Comparison of ENCODE assay signal across 8 cellular contexts in the genomic region with DNA sequence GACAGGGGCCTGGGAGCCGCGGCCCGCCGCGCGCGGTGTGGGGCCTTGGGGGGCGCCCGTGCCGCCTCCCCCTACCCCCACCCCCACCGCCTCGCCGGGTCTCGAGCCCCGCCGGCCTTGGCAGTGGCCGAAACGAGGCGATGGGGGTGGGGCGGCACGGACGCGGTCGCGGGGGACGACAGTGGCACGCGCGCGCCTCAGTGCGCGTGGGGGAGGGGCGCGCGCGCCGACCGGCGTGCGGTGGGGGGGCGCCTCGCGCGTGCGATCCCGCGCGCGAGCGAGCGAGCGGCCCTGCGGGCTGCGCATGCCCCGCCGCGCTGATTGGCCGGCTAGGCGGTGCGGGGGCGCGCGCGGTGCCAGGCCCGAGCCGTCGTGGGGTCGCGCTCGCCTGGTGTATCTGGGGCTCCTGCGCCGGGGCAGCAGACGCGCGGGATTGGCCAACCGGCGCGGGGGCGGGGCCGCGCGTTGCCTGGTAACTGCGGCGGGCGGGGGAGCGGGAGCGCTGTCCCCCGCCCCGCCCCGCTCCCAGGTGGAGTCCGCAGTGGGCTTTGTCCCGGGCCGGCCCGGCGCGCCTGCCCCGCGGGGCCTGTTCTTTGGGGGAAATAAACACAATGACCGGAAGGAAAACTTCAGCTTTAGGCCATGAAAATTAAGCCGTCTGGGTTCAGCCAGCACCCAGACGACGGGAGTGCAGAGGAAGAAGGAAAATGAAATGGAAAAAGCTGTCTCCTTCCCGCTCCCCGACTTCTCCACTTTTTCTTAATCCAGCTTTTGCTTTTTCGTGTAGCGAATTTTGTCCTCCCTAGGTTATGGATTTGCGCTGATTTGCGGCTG. TPM values are rescaled to one million over a fixed set of nuclear protein-coding genes. Genes with fewer than 3 reads are reported as not detected.
DNase-seq lines count a peak whose midpoint lies in the region; ATAC-seq and TF ChIP-seq lines count a peak whose summit lies in the region.

No MANE protein-coding gene starts in this region.

- H3K36me3 Mint-ChIP-seq in neural crest cell (ENCODE audit: low read depth) = peaks cover 7% of the 10 kb centered on the region

- no peaks in the 10 kb centered on the region for H3K9me3 ChIP-seq in MG63

- H3K4me3 ChIP-seq in H7 (ENCODE audit: insufficient read depth, low read depth, low read length) = peak overlapping the region; percentile 87
- peak overlapping the region; percentile 64 for H3K4me3 ChIP-seq in MG63
- H3K4me3 ChIP-seq in fibroblast of villous mesenchyme (ENCODE audit: low read depth, low read length) = peak overlapping the region; percentile 73

- peaks cover 56% of the 10 kb centered on the region for H3K4me1 Mint-ChIP-seq in neural crest cell
- H3K4me1 Mint-ChIP-seq in stimulated activated naive CD8-positive, alpha-beta T cell treated with anti-CD3 and anti-CD28 coated beads, Interleukin-15, amount 100 ng/mL, for 72 hours = peaks cover 80% of the 10 kb centered on the region

- TF ChIP-seq CTCF in fibroblast of villous mesenchyme (IDR thresholded peaks at IDR 0.05; ENCODE audit: insufficient read depth, low read depth, low read length) = no peak
- peak; percentile 2 for TF ChIP-seq CTCF in neural crest cell (conservative IDR thresholded peaks at IDR 0.05)

- peak; percentile 82 for ATAC-seq in stimulated activated naive CD8-positive, alpha-beta T cell treated with anti-CD3 and anti-CD28 coated beads, Interleukin-15, amount 100 ng/mL, for 72 hours

- no peaks in the 10 kb centered on the region for H3K9me3 Mint-ChIP-seq in neural crest cell
- no peaks in the 10 kb centered on the region for H3K9me3 Mint-ChIP-seq in stimulated activated naive CD8-positive, alpha-beta T cell treated with anti-CD3 and anti-CD28 coated beads, Interleukin-15, amount 100 ng/mL, for 72 hours

- no peaks in the 10 kb centered on the region for H3K36me3 ChIP-seq in H7 (replicated peaks; ENCODE audit: control insufficient read depth, insufficient read depth, low read length)
- peaks cover 15% of the 10 kb centered on the region for H3K36me3 ChIP-seq in MG63

- no peaks in the 10 kb centered on the region for H3K27me3 ChIP-seq in H7 (ENCODE audit: control insufficient read depth, insufficient read depth, low read length)
- no peaks in the 10 kb centered on the region for H3K27me3 ChIP-seq in MG63

- peak; percentile 94 for DNase-seq in ELF-1 (ENCODE audit: low read depth, low spot score)
- DNase-seq in H7 = peak; percentile 98
- DNase-seq in MG63 = peak; percentile 93
- DNase-seq in SIG-M5 treated with dmso at 0.1 percent for 504 hours (lab: John Stamatoyannopoulos, UW; ENCODE audit: unreplicated experiment) = peak; percentile 91
- peak; percentile 78 for DNase-seq in activated gamma-delta T cell treated with anti-CD3 and anti-CD28 coated beads, Interleukin-2, amount 50 U/mL, for 16 hours (ENCODE audit: low read depth)
- DNase-seq in fibroblast of villous mesenchyme (ENCODE audit: low read depth) = peak; percentile 94
- peak; percentile 90 for DNase-seq in neural crest cell (ENCODE audit: low read depth, low spot score)
- peak; percentile 91 to 92 for DNase-seq in stimulated activated naive CD8-positive, alpha-beta T cell treated with anti-CD3 and anti-CD28 coated beads, Interleukin-15, amount 100 ng/mL, for 72 hours

- H3K27ac Mint-ChIP-seq in neural crest cell (ENCODE audit: unreplicated experiment) = peak overlapping the region; percentile 97
- H3K27ac Mint-ChIP-seq in stimulated activated naive CD8-positive, alpha-beta T cell treated with anti-CD3 and anti-CD28 coated beads, Interleukin-15, amount 100 ng/mL, for 72 hours = peak overlapping the region; percentile 90 to 92

- H3K27me3 Mint-ChIP-seq in neural crest cell (ENCODE audit: low read depth) = no peaks in the 10 kb centered on the region
- no peaks in the 10 kb centered on the region for H3K27me3 Mint-ChIP-seq in stimulated activated naive CD8-positive, alpha-beta T cell treated with anti-CD3 and anti-CD28 coated beads, Interleukin-15, amount 100 ng/mL, for 72 hours

- H3K4me3 Mint-ChIP-seq in neural crest cell = peak overlapping the region; percentile 97
- H3K4me3 Mint-ChIP-seq in stimulated activated naive CD8-positive, alpha-beta T cell treated with anti-CD3 and anti-CD28 coated beads, Interleukin-15, amount 100 ng/mL, for 72 hours = peak overlapping the region; percentile 86 to 90

RNA-seq across cellular contexts. Expression of gene GTF2I, which starts 0.9 kb away (rescaled TPM):
- 152 and 199 TPM in 2 replicates for total RNA-seq in H7 (2014; rRNA removed; shearing (Covaris generic))
- total RNA-seq in MG63 (2014; rRNA removed; shearing (Covaris generic); ENCODE audit: low replicate concordance) = 57.8 and 144 TPM in 2 replicates
- total RNA-seq in fibroblast of villous mesenchyme (166 and 193 TPM in 2 replicates), neural crest cell (381 and 396 TPM in 2 replicates)

Comparison
In these comparisons a context has a peak if more than half of its experiments do, and no peak if none do; other contexts are left out.
1. Peak in every context shown above with its lines: DNase-seq, ATAC-seq and H3K4me3 ChIP-seq.